ENCODE assay signal across 8 cellular contexts in genomic region chr1:56831874-56832693, GRCh38. TPM values are rescaled to one million over a fixed set of nuclear protein-coding genes. Genes with fewer than 3 reads are reported as not detected.
DNase-seq lines count a peak whose midpoint lies in the region; ATAC-seq, FAIRE-seq and TF ChIP-seq lines count a peak whose summit lies in the region.

No MANE protein-coding gene starts in this region.

- peaks cover 10% of the 10 kb centered on the region for H3K4me1 ChIP-seq in A673 (ENCODE audit: insufficient read depth, low read length, poor library complexity, severe bottlenecking)
- H3K4me1 ChIP-seq in effector memory CD4-positive, alpha-beta T cell (ENCODE audit: control insufficient read depth, insufficient read depth, low read length, poor library complexity, severe bottlenecking), result no peaks in the 10 kb centered on the region

- no peak overlapping the region for H3K27ac ChIP-seq in A673 (ENCODE audit: low read depth, low read length, poor library complexity, severe bottlenecking)
- H3K27ac ChIP-seq in effector memory CD4-positive, alpha-beta T cell (ENCODE audit: insufficient read depth, low read length, poor library complexity, severe bottlenecking), result no peak overlapping the region

- peak; percentile 97 for TF ChIP-seq CTCF in A673 (conservative IDR thresholded peaks at IDR 0.05; ENCODE audit: low read depth, low read length)
- TF ChIP-seq CTCF in mesothelial cell of epicardium (IDR thresholded peaks at IDR 0.05; ENCODE audit: unreplicated experiment), result peak; percentile 95

- intact Hi-C loops in A673 (cut with micrococcal nuclease; ENCODE audit: unreplicated experiment), result loop anchor here (1.0 to 10.0 kb wide), 6 partner anchors 136 to 1715 kb away; partner anchors contain the start of gene OMA1

- no peaks in the 10 kb centered on the region for H3K36me3 Mint-ChIP-seq in activated CD4-positive, alpha-beta memory T cell treated with anti-CD3 and anti-CD28 coated beads, Interleukin-2, amount 10 ng/mL, durations not matched to agents 7 days and 5 days (ENCODE audit: low read depth)
- no peaks in the 10 kb centered on the region for H3K36me3 Mint-ChIP-seq in mesothelial cell of epicardium

- no peak overlapping the region for H3K4me3 ChIP-seq in A673 (ENCODE audit: low read depth, low read length, poor library complexity, severe bottlenecking)
- H3K4me3 ChIP-seq in effector memory CD4-positive, alpha-beta T cell (ENCODE audit: insufficient read depth, low read depth, low read length, poor library complexity, severe bottlenecking), result no peak overlapping the region

- BruUV-seq in A673 (replicated peaks; lab: Mats Ljungman, UMichigan), result no TSS peak

- no peak overlapping the region for H3K4me3 Mint-ChIP-seq in activated CD4-positive, alpha-beta memory T cell treated with anti-CD3 and anti-CD28 coated beads, Interleukin-2, amount 10 ng/mL, durations not matched to agents 7 days and 5 days
- H3K4me3 Mint-ChIP-seq in mesothelial cell of epicardium, result peak overlapping the region; percentile 39

- no peaks in the 10 kb centered on the region for H3K36me3 ChIP-seq in A673 (ENCODE audit: insufficient read depth, low read length, poor library complexity, severe bottlenecking)
- H3K36me3 ChIP-seq in effector memory CD4-positive, alpha-beta T cell (ENCODE audit: control insufficient read depth, insufficient read depth, low read length), result no peaks in the 10 kb centered on the region

- POLR2A ChIA-PET in A673 (lab: Charles Lee; ENCODE audit: low non-redundant PET), result no interaction called here
- POLR2A ChIA-PET in activated CD4-positive, alpha-beta memory T cell treated with anti-CD3 and anti-CD28 coated beads, Interleukin-2, amount 10 ng/mL, durations not matched to agents 7 days and 5 days (lab: Charles Lee), result interaction anchor here (1.0 kb wide), 1 partner anchor 1715 kb away, joined by 3 read pairs; the partner anchor contains the start of gene OMA1

- H3K27me3 Mint-ChIP-seq in activated CD4-positive, alpha-beta memory T cell treated with anti-CD3 and anti-CD28 coated beads, Interleukin-2, amount 10 ng/mL, durations not matched to agents 7 days and 5 days, result no peaks in the 10 kb centered on the region
- H3K27me3 Mint-ChIP-seq in mesothelial cell of epicardium (ENCODE audit: low read depth), result peaks cover 56% of the 10 kb centered on the region

- FAIRE-seq in GM12891 (lab: Jason Lieb, UNC), result peak; percentile 58

- no peak for TF ChIP-seq POLR2A in GM12891 (IDR thresholded peaks at IDR 0.05; ENCODE audit: low read depth, low read length)

- DNase-seq in A673 (ENCODE audit: low spot score) (peak; percentile 86), GM12891 (ENCODE audit: insufficient read length, low spot score) (peak; percentile 50), NCI-H774 (lab: John Stamatoyannopoulos, UW) (peak; percentile 57), mesothelial cell of epicardium (ENCODE audit: low spot score in 2 of 2, unreplicated experiment in 2 of 2) (peak; percentile 44 to 83)
- DNase-seq in activated CD4-positive, alpha-beta memory T cell treated with anti-CD3 and anti-CD28 coated beads, Interleukin-2, amount 10 ng/mL, durations not matched to agents 7 days and 5 days, result peak; percentile 69
- peak; percentile 19 to 52 (median 38) for DNase-seq in effector memory CD4-positive, alpha-beta T cell
- DNase-seq in stimulated activated CD8-positive, alpha-beta memory T cell treated with anti-CD3 and anti-CD28 coated beads, Interleukin-15, amount 100 ng/mL, for 48 hours (ENCODE audit: low read depth in 2 of 2), result peak; percentile 22 to 27

- no peaks in the 10 kb centered on the region for H3K27me3 ChIP-seq in A673 (replicated peaks; ENCODE audit: insufficient read depth, low read depth, low read length, poor library complexity)
- H3K27me3 ChIP-seq in effector memory CD4-positive, alpha-beta T cell (replicated peaks; ENCODE audit: control insufficient read depth, insufficient read depth, low read length, poor library complexity, severe bottlenecking), result no peaks in the 10 kb centered on the region

- no peak overlapping the region for H3K27ac Mint-ChIP-seq in activated CD4-positive, alpha-beta memory T cell treated with anti-CD3 and anti-CD28 coated beads, Interleukin-2, amount 10 ng/mL, durations not matched to agents 7 days and 5 days
- H3K27ac Mint-ChIP-seq in mesothelial cell of epicardium, result no peak overlapping the region

- peak; percentile 59 for ATAC-seq in HG03108 (IDR thresholded peaks at IDR 0.05; ENCODE audit: unreplicated experiment)

- CTCF ChIA-PET in A673 (lab: Charles Lee), result interaction anchor here (0.6 to 1.0 kb wide), 4 partner anchors 136 to 588 kb away, joined by 3 to 8 read pairs (median 5); no protein-coding TSS in a partner anchor
- CTCF ChIA-PET in activated CD4-positive, alpha-beta memory T cell treated with anti-CD3 and anti-CD28 coated beads, Interleukin-2, amount 10 ng/mL, durations not matched to agents 7 days and 5 days (lab: Charles Lee), result interaction anchor here (0.6 to 1.7 kb wide), 8 partner anchors 9 to 1623 kb away, joined by 3 to 4 read pairs (median 3); no protein-coding TSS in a partner anchor

- no peaks in the 10 kb centered on the region for H3K9me3 ChIP-seq in A673 (ENCODE audit: low read depth, low read length, poor library complexity, severe bottlenecking)
- no peaks in the 10 kb centered on the region for H3K9me3 ChIP-seq in effector memory CD4-positive, alpha-beta T cell (ENCODE audit: control insufficient read depth, low read length)

- H3K4me1 Mint-ChIP-seq in activated CD4-positive, alpha-beta memory T cell treated with anti-CD3 and anti-CD28 coated beads, Interleukin-2, amount 10 ng/mL, durations not matched to agents 7 days and 5 days, result no peaks in the 10 kb centered on the region
- H3K4me1 Mint-ChIP-seq in mesothelial cell of epicardium, result peaks cover 2% of the 10 kb centered on the region

- H3K9me3 Mint-ChIP-seq in activated CD4-positive, alpha-beta memory T cell treated with anti-CD3 and anti-CD28 coated beads, Interleukin-2, amount 10 ng/mL, durations not matched to agents 7 days and 5 days, result no peaks in the 10 kb centered on the region
- H3K9me3 Mint-ChIP-seq in mesothelial cell of epicardium, result no peaks in the 10 kb centered on the region

TF ChIP-seq in GM12891, 5 proteins besides CTCF, POLR2A, EP300 and RAD21:
- TF ChIP-seq TAF1 (IDR thresholded peaks at IDR 0.05; ENCODE audit: low read depth, low read length) (no peak), POLR2AphosphoS5 (IDR thresholded peaks at IDR 0.05; ENCODE audit: low read depth, low read length) (no peak), POU2F2 (IDR thresholded peaks at IDR 0.05; ENCODE audit: low read depth, low read length) (no peak), PAX5 (IDR thresholded peaks at IDR 0.05; ENCODE audit: insufficient read depth, low read length, severe bottlenecking) (no peak), SPI1 (IDR thresholded peaks at IDR 0.05; ENCODE audit: low read depth, low read length) (no peak)

RNA-seq across cellular contexts. Expression of gene FYB2, which starts 12.9 kb away (rescaled TPM):
- total RNA-seq in A673 (2021) (0.47 TPM in 1 of 2 replicates, not detected in the other), mesothelial cell of epicardium (0.34 to 0.45 TPM (median 0.40 TPM) in 3 replicates)
- not detected for polyA plus RNA-seq in GM12891 (2012; ENCODE audit: low read depth, missing spikeins)
- total RNA-seq in activated CD4-positive, alpha-beta memory T cell treated with anti-CD3 and anti-CD28 coated beads, Interleukin-2, amount 10 ng/mL, durations not matched to agents 7 days and 5 days, result not detected

RNA-seq across cellular contexts. Expression of gene C8A, which starts 22.5 kb away (rescaled TPM):
- total RNA-seq in A673 (2021) (not detected in 2 replicates), mesothelial cell of epicardium (not detected in 3 replicates)
- polyA plus RNA-seq in GM12891 (2012; ENCODE audit: low read depth, missing spikeins), result not detected
- not detected for total RNA-seq in activated CD4-positive, alpha-beta memory T cell treated with anti-CD3 and anti-CD28 coated beads, Interleukin-2, amount 10 ng/mL, durations not matched to agents 7 days and 5 days

Comparison
In these comparisons a context has a peak if more than half of its experiments do, and no peak if none do; other contexts are left out.
1. DNase-seq: peak in every context shown above with its lines; median percentile 86 in A673; 69 in activated CD4-positive, alpha-beta memory T cell treated with anti-CD3 and anti-CD28 coated beads, Interleukin-2, amount 10 ng/mL, durations not matched to agents 7 days and 5 days; 64 in mesothelial cell of epicardium; 57 in NCI-H774; 50 in GM12891; 38 in effector memory CD4-positive, alpha-beta T cell; 24 in stimulated activated CD8-positive, alpha-beta memory T cell treated with anti-CD3 and anti-CD28 coated beads, Interleukin-15, amount 100 ng/mL, for 48 hours.